In genomic region chr16:89909777-89910716, GRCh38 we compare ENCODE assay signal across 8 cellular contexts. TPM values are rescaled to one million over a fixed set of nuclear protein-coding genes. Genes with fewer than 3 reads are reported as not detected.
DNase-seq lines count a peak whose midpoint lies in the region; ATAC-seq and TF ChIP-seq lines count a peak whose summit lies in the region.

No MANE protein-coding gene starts in this region.

- H3K4me1 ChIP-seq in ascending aorta (no peaks in the 10 kb centered on the region), right atrium auricular region (peaks cover 0 to 13% of the 10 kb centered on the region in 2 donors)

- no peaks in the 10 kb centered on the region for H3K27me3 ChIP-seq in ascending aorta
- H3K27me3 ChIP-seq in right atrium auricular region = no peaks in the 10 kb centered on the region

- peak; percentile 84 for ATAC-seq in sciatic nerve
- no peak for ATAC-seq in GM21717 (IDR thresholded peaks at IDR 0.05; ENCODE audit: unreplicated experiment)
- no peak for ATAC-seq in HG03565 (IDR thresholded peaks at IDR 0.05; ENCODE audit: unreplicated experiment)

- no peaks in the 10 kb centered on the region for H3K9me3 ChIP-seq in ascending aorta
- no peaks in the 10 kb centered on the region for H3K9me3 ChIP-seq in right atrium auricular region

- H3K4me3 ChIP-seq in ascending aorta (no peak overlapping the region), right atrium auricular region (no peak overlapping the region)

- no peak overlapping the region for H3K27ac ChIP-seq in ascending aorta
- peak overlapping the region in 1 of 2 donors; percentile 31 for H3K27ac ChIP-seq in right atrium auricular region

- H3K36me3 ChIP-seq in ascending aorta (peaks cover 55 to 69% of the 10 kb centered on the region in 2 donors), right atrium auricular region (peaks cover 56% of the 10 kb centered on the region)

- DNase-seq in ELF-1 (ENCODE audit: low read depth, low spot score) = peak; percentile 82
- DNase-seq in Kasumi-1 (lab: John Stamatoyannopoulos, UW) = peak; percentile 62 to 64
- DNase-seq in T-helper 2 cell = peak; percentile 38 to 67 (median 59)
- DNase-seq in ascending aorta (ENCODE audit: low spot score in 2 of 2) = peak in 1 of 2 donors; percentile 79
- DNase-seq in right atrium auricular region (ENCODE audit: low spot score) = peak; percentile 87
- peak; percentile 86 for DNase-seq in sciatic nerve (ENCODE audit: low spot score)

- peak; percentile 65 to 82 (median 81) for TF ChIP-seq CTCF in ascending aorta (IDR thresholded peaks at IDR 0.05)
- TF ChIP-seq CTCF in right atrium auricular region (IDR thresholded peaks at IDR 0.05) = peak; percentile 73 to 93

- intact Hi-C loops in ascending aorta (cut with DNase I) = no loop called here
- intact Hi-C loops in sciatic nerve (cut with DNase I) = no loop called here

RNA-seq across cellular contexts. Expression of gene MC1R, which starts 8.6 kb away (rescaled TPM):
- total RNA-seq in ascending aorta (13.2 TPM), right atrium auricular region (1 to 10 TPM in 1 of 2 donors, under 1 TPM in 1; 0.63 to 1.8 TPM), sciatic nerve (5.8 TPM)

RNA-seq across cellular contexts. Expression of gene TUBB3, which starts 13.1 kb away (rescaled TPM):
- total RNA-seq in ascending aorta (2.3 TPM), right atrium auricular region (1 to 10 TPM; 2.2 to 6.4 TPM), sciatic nerve (2.0 TPM)

RNA-seq across cellular contexts. Expression of gene TCF25, which starts 36.7 kb away (rescaled TPM):
- total RNA-seq in ascending aorta = 237 TPM
- total RNA-seq in right atrium auricular region = 100 to 1,000 TPM in 1 of 2 donors, 10 to 100 TPM in 1; 91.8 to 108 TPM
- 206 TPM for total RNA-seq in sciatic nerve

RNA-seq across cellular contexts. Expression of gene DEF8, which starts 38.5 kb away (rescaled TPM):
- total RNA-seq in ascending aorta (34.5 TPM), right atrium auricular region (10 to 100 TPM; 50.1 to 69.8 TPM), sciatic nerve (60.2 TPM)
